ENCODE assay signal across 2 cellular contexts in the genomic region with DNA sequence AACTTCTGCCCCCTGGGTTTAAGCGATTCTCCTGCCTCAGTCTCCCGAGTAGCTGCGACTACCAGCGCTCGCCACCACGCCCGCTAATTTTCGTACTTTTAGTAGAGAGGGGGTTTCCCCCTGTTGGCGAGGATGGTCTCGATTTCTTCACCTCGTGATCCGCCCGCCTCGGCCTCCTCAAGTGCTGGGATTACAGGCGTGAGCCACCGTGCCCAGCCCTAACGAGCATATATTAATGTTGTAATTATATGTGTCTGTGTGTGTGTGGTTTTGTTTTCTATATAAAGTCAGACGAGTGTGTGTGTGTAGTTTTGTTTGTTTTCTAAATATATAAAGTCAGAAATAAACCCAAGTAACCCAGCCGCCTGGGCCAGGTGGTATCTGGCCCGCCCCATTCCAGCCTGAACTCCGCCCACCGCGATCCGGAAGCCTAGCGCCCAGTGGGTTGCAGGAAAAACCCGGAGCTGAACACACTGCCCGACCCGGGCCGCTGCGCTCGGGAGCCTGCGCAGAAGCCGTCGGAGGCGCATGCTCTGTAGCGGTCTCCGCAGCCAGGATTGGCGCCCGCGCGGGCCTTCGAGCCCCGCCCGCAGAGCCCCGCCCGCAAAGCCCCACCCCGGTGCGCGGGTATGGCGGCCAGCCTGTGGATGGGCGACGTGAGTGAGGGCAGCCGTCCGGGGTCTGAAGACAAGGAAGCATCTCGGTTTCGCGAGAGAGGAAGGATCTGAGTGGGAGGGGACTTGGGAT.
TF ChIP-seq lines count a peak whose summit lies in the region.

Gene TRNAU1AP, plus strand, starts transcription at position 604 of the 747 bp plus-strand sequence. Its CDS starts 26 bp downstream, at position 630.

TF ChIP-seq in IMR-90, 13 proteins besides CTCF, POLR2A, EP300 and RAD21:
- no peak for TF ChIP-seq FOS (IDR thresholded peaks at IDR 0.05; ENCODE audit: low read depth, low read length)
- TF ChIP-seq USF2 (IDR thresholded peaks at IDR 0.05; ENCODE audit: low read depth, low read length) = 0 out of 2 replicates have a peak, but pooled peaks have one; percentile 27
- TF ChIP-seq MAZ (IDR thresholded peaks at IDR 0.05; ENCODE audit: borderline replicate concordance, low read depth, low read length) = peak; percentile 100
- no peak for TF ChIP-seq MXI1 (IDR thresholded peaks at IDR 0.05; ENCODE audit: borderline replicate concordance, low read depth, low read length)
- TF ChIP-seq RCOR1 (IDR thresholded peaks at IDR 0.05; ENCODE audit: insufficient replicate concordance, low read length) = peak; percentile 30
- no peak for TF ChIP-seq CHD1 (IDR thresholded peaks at IDR 0.05; ENCODE audit: low read depth, low read length)
- no peak for TF ChIP-seq NFE2L2 (IDR thresholded peaks at IDR 0.05; ENCODE audit: low read depth, low read length)
- 0 out of 2 replicates have a peak, but pooled peaks have one; percentile 17 for TF ChIP-seq RFX5 (IDR thresholded peaks at IDR 0.05; ENCODE audit: low read depth, low read length)
- no peak for TF ChIP-seq CEBPB (IDR thresholded peaks at IDR 0.05; ENCODE audit: low read depth, low read length)
- TF ChIP-seq SMC3 (IDR thresholded peaks at IDR 0.05; ENCODE audit: low read depth, low read length) = no peak
- TF ChIP-seq MAFK (IDR thresholded peaks at IDR 0.05; ENCODE audit: low read depth, low read length) = no peak
- no peak for TF ChIP-seq BHLHE40 (IDR thresholded peaks at IDR 0.05; ENCODE audit: low read depth, low read length)
- TF ChIP-seq, protein P1, sequence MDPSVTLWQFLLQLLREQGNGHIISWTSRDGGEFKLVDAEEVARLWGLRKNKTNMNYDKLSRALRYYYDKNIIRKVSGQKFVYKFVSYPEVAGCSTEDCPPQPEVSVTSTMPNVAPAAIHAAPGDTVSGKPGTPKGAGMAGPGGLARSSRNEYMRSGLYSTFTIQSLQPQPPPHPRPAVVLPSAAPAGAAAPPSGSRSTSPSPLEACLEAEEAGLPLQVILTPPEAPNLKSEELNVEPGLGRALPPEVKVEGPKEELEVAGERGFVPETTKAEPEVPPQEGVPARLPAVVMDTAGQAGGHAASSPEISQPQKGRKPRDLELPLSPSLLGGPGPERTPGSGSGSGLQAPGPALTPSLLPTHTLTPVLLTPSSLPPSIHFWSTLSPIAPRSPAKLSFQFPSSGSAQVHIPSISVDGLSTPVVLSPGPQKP (IDR thresholded peaks at IDR 0.05; ENCODE audit: borderline replicate concordance, low read depth, low read length) = no peak

TF ChIP-seq in endothelial cell of umbilical vein, 7 proteins besides CTCF, POLR2A, EP300 and RAD21:
- TF ChIP-seq FOS (IDR thresholded peaks at IDR 0.05; ENCODE audit: borderline replicate concordance, insufficient read depth, low read length) = no peak
- no peak for TF ChIP-seq JUN (IDR thresholded peaks at IDR 0.05; ENCODE audit: borderline replicate concordance, insufficient read depth, insufficient read length, low read depth)
- no peak for TF ChIP-seq EZH2 (IDR thresholded peaks at IDR 0.05; ENCODE audit: borderline replicate concordance, low read depth, low read length, severe bottlenecking)
- peak; percentile 90 for TF ChIP-seq POLR2AphosphoS5 (IDR thresholded peaks at IDR 0.05; ENCODE audit: insufficient read depth, low read depth, low read length)
- TF ChIP-seq MAX (IDR thresholded peaks at IDR 0.05; ENCODE audit: insufficient read depth, insufficient read length) = peak; percentile 26
- TF ChIP-seq MYC (IDR thresholded peaks at IDR 0.05; ENCODE audit: low read depth, low read length) = no peak
- no peak for TF ChIP-seq GATA2 (IDR thresholded peaks at IDR 0.05; ENCODE audit: insufficient read depth, insufficient read length, low read depth, low read length)
